Comparison of ENCODE assay signal across 15 cellular contexts in the genomic region with DNA sequence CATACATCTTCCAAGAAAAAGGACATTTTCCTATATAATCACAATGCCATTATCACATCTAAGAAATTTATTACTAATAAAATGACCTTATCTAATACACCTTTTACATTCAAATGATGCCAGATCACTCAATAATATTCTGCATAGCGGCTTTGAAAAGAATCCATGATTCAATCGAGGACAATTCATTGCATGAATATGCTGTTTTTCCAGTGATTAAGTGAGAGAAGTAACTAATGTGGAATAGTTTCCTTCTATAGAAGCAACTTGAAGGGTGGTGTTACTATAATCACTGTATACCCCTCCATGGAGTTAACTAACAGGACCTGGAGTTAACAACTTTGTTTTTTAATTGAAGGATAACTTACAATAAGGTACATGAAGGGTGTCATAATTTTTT. TPM values are rescaled to one million over a fixed set of nuclear protein-coding genes. Genes with fewer than 3 reads are reported as not detected.
DNase-seq lines count a peak whose midpoint lies in the region; ATAC-seq, FAIRE-seq and TF ChIP-seq lines count a peak whose summit lies in the region.
"Had no signal": no experiment of that assay in that cellular context is flagged by ENCODE, and none has a peak within 500 bp of the region (broad histone marks: within the 10 kb centered on the region; RNA-seq: fewer than 3 reads in every experiment).

No MANE protein-coding gene starts in this region.

- H3K27ac Mint-ChIP-seq in activated B cell treated with CpG ODN at 0.5 μM for 24 hours (peak overlapping the region; percentile 24), memory B cell (peak overlapping the region; percentile 87)
- H3K27ac Mint-ChIP-seq in stimulated activated memory B cell treated with anti-CD40 and anti-IgM and Interleukin-4, amounts not matched to agents 10 μg/mL and 1 μg/mL and 100 μg/mL, for 72 hours: peak overlapping the region; percentile 73
- H3K27ac Mint-ChIP-seq in activated T-helper 1 cell treated with anti-CD3 and anti-CD28 coated beads, Interleukin-12 subunit alpha, Interleukin-12 subunit beta, Interleukin-2, Interleukin-4 antibody, amounts not matched to agents 30 ng/mL and 10 ng/mL and 1 ng/mL, durations not matched to agents 14 hours and 24 hours and 36 hours: no peak overlapping the region
- H3K27ac Mint-ChIP-seq: CD4-positive, alpha-beta memory T cell; H9 had no signal

- H3K27me3 Mint-ChIP-seq in activated B cell treated with CpG ODN at 0.5 μM for 24 hours (no peaks in the 10 kb centered on the region), memory B cell (no peaks in the 10 kb centered on the region)
- no peaks in the 10 kb centered on the region for H3K27me3 Mint-ChIP-seq in stimulated activated memory B cell treated with anti-CD40 and anti-IgM and Interleukin-4, amounts not matched to agents 10 μg/mL and 1 μg/mL and 100 μg/mL, for 72 hours
- peaks cover 13% of the 10 kb centered on the region for H3K27me3 Mint-ChIP-seq in activated T-helper 1 cell treated with anti-CD3 and anti-CD28 coated beads, Interleukin-12 subunit alpha, Interleukin-12 subunit beta, Interleukin-2, Interleukin-4 antibody, amounts not matched to agents 30 ng/mL and 10 ng/mL and 1 ng/mL, durations not matched to agents 14 hours and 24 hours and 36 hours (ENCODE audit: insufficient read depth)
- H3K27me3 Mint-ChIP-seq: CD4-positive, alpha-beta memory T cell had no signal

- no peak overlapping the region for H3K4me3 Mint-ChIP-seq in activated B cell treated with CpG ODN at 0.5 μM for 24 hours
- no peak overlapping the region for H3K4me3 Mint-ChIP-seq in memory B cell
- no peak overlapping the region for H3K4me3 Mint-ChIP-seq in stimulated activated memory B cell treated with anti-CD40 and anti-IgM and Interleukin-4, amounts not matched to agents 10 μg/mL and 1 μg/mL and 100 μg/mL, for 72 hours
- H3K4me3 Mint-ChIP-seq in activated T-helper 1 cell treated with anti-CD3 and anti-CD28 coated beads, Interleukin-12 subunit alpha, Interleukin-12 subunit beta, Interleukin-2, Interleukin-4 antibody, amounts not matched to agents 30 ng/mL and 10 ng/mL and 1 ng/mL, durations not matched to agents 14 hours and 24 hours and 36 hours: no peak overlapping the region
- H3K4me3 Mint-ChIP-seq: CD4-positive, alpha-beta memory T cell; H9 had no signal

- H3K9me3 Mint-ChIP-seq in activated B cell treated with CpG ODN at 0.5 μM for 24 hours (no peaks in the 10 kb centered on the region), memory B cell (no peaks in the 10 kb centered on the region)
- no peaks in the 10 kb centered on the region for H3K9me3 Mint-ChIP-seq in stimulated activated memory B cell treated with anti-CD40 and anti-IgM and Interleukin-4, amounts not matched to agents 10 μg/mL and 1 μg/mL and 100 μg/mL, for 72 hours
- H3K9me3 Mint-ChIP-seq in activated T-helper 1 cell treated with anti-CD3 and anti-CD28 coated beads, Interleukin-12 subunit alpha, Interleukin-12 subunit beta, Interleukin-2, Interleukin-4 antibody, amounts not matched to agents 30 ng/mL and 10 ng/mL and 1 ng/mL, durations not matched to agents 14 hours and 24 hours and 36 hours: peaks cover 6% of the 10 kb centered on the region
- H3K9me3 Mint-ChIP-seq: H9 had no signal

- CTCF ChIA-PET in activated B cell treated with CpG ODN at 0.5 μM for 24 hours (lab: Charles Lee): no interaction called here

- ATAC-seq in activated B cell treated with CpG ODN at 0.5 μM for 24 hours (ENCODE audit: low read depth) (no peak), memory B cell (ENCODE audit: low read depth) (no peak), GM21786 (IDR thresholded peaks at IDR 0.05; ENCODE audit: unreplicated experiment) (no peak)
- no peak for ATAC-seq in stimulated activated memory B cell treated with anti-CD40 and anti-IgM and Interleukin-4, amounts not matched to agents 10 μg/mL and 1 μg/mL and 100 μg/mL, for 72 hours

- POLR2A ChIA-PET in activated B cell treated with CpG ODN at 0.5 μM for 24 hours (lab: Charles Lee): no interaction called here

- FAIRE-seq in GM18507 (lab: Jason Lieb, UNC): peak; percentile 59
- FAIRE-seq: A204.1 had no signal

- intact Hi-C loops in activated B cell treated with CpG ODN at 0.5 μM for 24 hours (cut with micrococcal nuclease): no loop called here
- intact Hi-C loops in activated T-helper 1 cell treated with anti-CD3 and anti-CD28 coated beads, Interleukin-12 subunit alpha, Interleukin-12 subunit beta, Interleukin-2, Interleukin-4 antibody, amounts not matched to agents 30 ng/mL and 10 ng/mL and 1 ng/mL, durations not matched to agents 14 hours and 24 hours and 36 hours (cut with micrococcal nuclease): no loop called here

- H3K4me1 Mint-ChIP-seq in activated B cell treated with CpG ODN at 0.5 μM for 24 hours (peaks cover 87% of the 10 kb centered on the region), memory B cell (peaks cover 70% of the 10 kb centered on the region)
- H3K4me1 Mint-ChIP-seq in stimulated activated memory B cell treated with anti-CD40 and anti-IgM and Interleukin-4, amounts not matched to agents 10 μg/mL and 1 μg/mL and 100 μg/mL, for 72 hours: peaks cover 90% of the 10 kb centered on the region
- H3K4me1 Mint-ChIP-seq in activated T-helper 1 cell treated with anti-CD3 and anti-CD28 coated beads, Interleukin-12 subunit alpha, Interleukin-12 subunit beta, Interleukin-2, Interleukin-4 antibody, amounts not matched to agents 30 ng/mL and 10 ng/mL and 1 ng/mL, durations not matched to agents 14 hours and 24 hours and 36 hours (ENCODE audit: low read depth): peaks cover 29% of the 10 kb centered on the region

- DNase-seq in GM18507 (ENCODE audit: extremely low spot score, insufficient read length, low read depth): no peak
- no peak for DNase-seq in activated B cell treated with CpG ODN at 0.5 μM for 24 hours
- no peak for DNase-seq in memory B cell (ENCODE audit: low spot score in 2 of 2)
- no peak for DNase-seq in glomerular visceral epithelial cell (ENCODE audit: extremely low spot score)
- no peak for DNase-seq in activated T-helper 1 cell treated with anti-CD3 and anti-CD28 coated beads, Interleukin-12 subunit alpha, Interleukin-12 subunit beta, Interleukin-2, Interleukin-4 antibody, amounts not matched to agents 30 ng/mL and 10 ng/mL and 1 ng/mL, durations not matched to agents 14 hours and 24 hours and 36 hours (ENCODE audit: low spot score)
- DNase-seq: BE2C; CD4-positive, alpha-beta memory T cell; COR-L47; DND-41; GDM1; GOT3; H9 had no signal

- peaks cover 59% of the 10 kb centered on the region for H3K36me3 Mint-ChIP-seq in activated B cell treated with CpG ODN at 0.5 μM for 24 hours (ENCODE audit: low read depth)
- H3K36me3 Mint-ChIP-seq in memory B cell: peaks cover 29% of the 10 kb centered on the region
- peaks cover 25% of the 10 kb centered on the region for H3K36me3 Mint-ChIP-seq in stimulated activated memory B cell treated with anti-CD40 and anti-IgM and Interleukin-4, amounts not matched to agents 10 μg/mL and 1 μg/mL and 100 μg/mL, for 72 hours
- no peaks in the 10 kb centered on the region for H3K36me3 Mint-ChIP-seq in activated T-helper 1 cell treated with anti-CD3 and anti-CD28 coated beads, Interleukin-12 subunit alpha, Interleukin-12 subunit beta, Interleukin-2, Interleukin-4 antibody, amounts not matched to agents 30 ng/mL and 10 ng/mL and 1 ng/mL, durations not matched to agents 14 hours and 24 hours and 36 hours (ENCODE audit: low read depth)
- H3K36me3 Mint-ChIP-seq: CD4-positive, alpha-beta memory T cell had no signal

- no peak for TF ChIP-seq CTCF in activated B cell treated with CpG ODN at 0.5 μM for 24 hours (IDR thresholded peaks at IDR 0.05)

RNA-seq across cellular contexts. Expression of a gene that starts 9.1 kb away (rescaled TPM):
- total RNA-seq in activated B cell treated with CpG ODN at 0.5 μM for 24 hours: 138 and 140 TPM in 2 replicates
- total RNA-seq in activated T-helper 1 cell treated with anti-CD3 and anti-CD28 coated beads, Interleukin-12 subunit alpha, Interleukin-12 subunit beta, Interleukin-2, Interleukin-4 antibody, amounts not matched to agents 30 ng/mL and 10 ng/mL and 1 ng/mL, durations not matched to agents 14 hours and 24 hours and 36 hours: 3.2 TPM in 2 replicates
- total RNA-seq: H9 had no signal

RNA-seq across cellular contexts. Expression of a gene that starts 54.4 kb away (rescaled TPM):
- not detected in 2 replicates for total RNA-seq in activated B cell treated with CpG ODN at 0.5 μM for 24 hours
- not detected in 2 replicates for total RNA-seq in activated T-helper 1 cell treated with anti-CD3 and anti-CD28 coated beads, Interleukin-12 subunit alpha, Interleukin-12 subunit beta, Interleukin-2, Interleukin-4 antibody, amounts not matched to agents 30 ng/mL and 10 ng/mL and 1 ng/mL, durations not matched to agents 14 hours and 24 hours and 36 hours

Comparison
In these comparisons a context has a peak if more than half of its experiments do, and no peak if none do; other contexts are left out.
1. RNA of a gene that starts 9.1 kb away (total RNA-seq): 138 to 140 TPM in activated B cell treated with CpG ODN at 0.5 μM for 24 hours; 3.2 TPM in activated T-helper 1 cell treated with anti-CD3 and anti-CD28 coated beads, Interleukin-12 subunit alpha, Interleukin-12 subunit beta, Interleukin-2, Interleukin-4 antibody, amounts not matched to agents 30 ng/mL and 10 ng/mL and 1 ng/mL, durations not matched to agents 14 hours and 24 hours and 36 hours; every median in the first group is over 10 times any median in the second.